In the genomic region with DNA sequence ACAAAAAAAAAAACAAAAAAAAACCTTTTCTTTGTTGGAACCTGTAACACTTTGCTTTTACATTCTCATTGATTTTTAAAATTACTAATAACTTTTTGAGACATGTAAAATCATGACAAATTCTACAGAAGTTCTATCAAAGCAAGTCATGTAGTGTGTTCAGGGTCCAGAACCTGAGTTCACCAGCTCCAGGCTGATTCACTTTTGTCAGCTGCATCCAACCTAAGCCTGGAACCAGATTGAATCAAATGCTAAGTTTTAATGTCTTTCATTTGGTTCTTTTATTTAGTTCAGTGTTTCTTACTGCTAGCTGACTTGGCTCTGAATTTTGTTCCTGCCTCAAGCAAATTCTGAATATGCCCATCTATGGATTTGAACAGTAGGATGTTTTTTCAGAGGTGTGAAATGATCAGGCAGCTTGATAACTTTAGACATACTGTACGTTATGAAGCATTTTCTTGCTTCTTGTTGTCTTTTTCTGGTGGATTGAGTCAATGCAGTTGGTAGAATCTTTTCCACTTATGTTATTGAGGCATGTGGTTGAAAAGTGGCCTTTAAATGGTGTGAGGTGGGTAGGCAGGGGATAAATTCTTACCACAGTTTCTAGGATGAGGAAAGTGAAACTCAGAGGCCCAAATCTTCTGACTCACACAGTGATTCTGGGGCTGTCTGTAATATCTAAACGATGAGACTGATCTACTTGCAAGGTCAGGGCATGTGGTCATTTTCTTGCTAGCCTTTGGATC, we compare ENCODE assay signal across 8 cellular contexts.
A peak's percentile ranks its signal among the peaks of the same experiment; 100 is the strongest.
DNase-seq lines count a peak whose midpoint lies in the region; ATAC-seq and TF ChIP-seq lines count a peak whose summit lies in the region.
"Not testable (repeated sequence)": the region's sequence is repeated elsewhere in the genome, so short reads cannot be mapped to it uniquely, and the experiment has no call there.

No MANE protein-coding gene starts in this region.

- H2AFZ ChIP-seq in PC-3 (ENCODE audit: low read length) = not testable (repeated sequence)

- not testable (repeated sequence) for H3K4me2 ChIP-seq in PC-3 (ENCODE audit: low read length)

- H3K27me3 ChIP-seq in PC-3 (ENCODE audit: low read length); left lung: not testable (repeated sequence)

- ATAC-seq in GM18511 (IDR thresholded peaks at IDR 0.05; ENCODE audit: unreplicated experiment) (peak; percentile 76), GM21390 (IDR thresholded peaks at IDR 0.05; ENCODE audit: unreplicated experiment) (peak; percentile 59), HG02642 (IDR thresholded peaks at IDR 0.05; ENCODE audit: poor library complexity, unreplicated experiment) (peak; percentile 76), HG03135 (IDR thresholded peaks at IDR 0.05; ENCODE audit: unreplicated experiment) (peak; percentile 70), PC-3 (peak; percentile 58), left lung (peak; percentile 58)
- ATAC-seq in activated naive CD8-positive, alpha-beta T cell treated with anti-CD3 and anti-CD28 coated beads, Interleukin-2, amount 10 ng/mL, durations not matched to agents 7 days and 5 days (ENCODE audit: low read depth) = peak; percentile 89
- peak; percentile 97 for ATAC-seq in stimulated activated naive CD8-positive, alpha-beta T cell treated with anti-CD3 and anti-CD28 coated beads, Interleukin-15, amount 100 ng/mL, for 72 hours

- H3K4me3 ChIP-seq in PC-3 (ENCODE audit: low read length); left lung: not testable (repeated sequence)

- not testable (repeated sequence) for H3K27ac Mint-ChIP-seq in activated naive CD8-positive, alpha-beta T cell treated with anti-CD3 and anti-CD28 coated beads, Interleukin-2, amount 10 ng/mL, durations not matched to agents 7 days and 5 days; stimulated activated naive CD8-positive, alpha-beta T cell treated with anti-CD3 and anti-CD28 coated beads, Interleukin-15, amount 100 ng/mL, for 72 hours

- H3K4me3 Mint-ChIP-seq in activated naive CD8-positive, alpha-beta T cell treated with anti-CD3 and anti-CD28 coated beads, Interleukin-2, amount 10 ng/mL, durations not matched to agents 7 days and 5 days; stimulated activated naive CD8-positive, alpha-beta T cell treated with anti-CD3 and anti-CD28 coated beads, Interleukin-15, amount 100 ng/mL, for 72 hours: not testable (repeated sequence)

- H4K20me1 ChIP-seq in PC-3 (ENCODE audit: low read length) = not testable (repeated sequence)

- not testable (repeated sequence) for H3K9me2 ChIP-seq in PC-3 (replicated peaks; ENCODE audit: low read length)

- H3K9me3 ChIP-seq in PC-3 (ENCODE audit: low read length); left lung: not testable (repeated sequence)

- not testable (repeated sequence) for H3F3A ChIP-seq in PC-3 (ENCODE audit: low read length, unreplicated experiment)

- not testable (repeated sequence) for DNase-seq in PC-3; activated naive CD8-positive, alpha-beta T cell treated with anti-CD3 and anti-CD28 coated beads, Interleukin-2, amount 10 ng/mL, durations not matched to agents 7 days and 5 days; left lung; stimulated activated naive CD8-positive, alpha-beta T cell treated with anti-CD3 and anti-CD28 coated beads, Interleukin-15, amount 100 ng/mL, for 72 hours

- not testable (repeated sequence) for H3K36me3 Mint-ChIP-seq in activated naive CD8-positive, alpha-beta T cell treated with anti-CD3 and anti-CD28 coated beads, Interleukin-2, amount 10 ng/mL, durations not matched to agents 7 days and 5 days

- POLR2A ChIA-PET in PC-3 (lab: Charles Lee; ENCODE audit: unreplicated experiment) = not testable (repeated sequence)
- POLR2A ChIA-PET in activated naive CD8-positive, alpha-beta T cell treated with anti-CD3 and anti-CD28 coated beads, Interleukin-2, amount 10 ng/mL, durations not matched to agents 7 days and 5 days (lab: Charles Lee) = interaction anchor here (0.7 kb wide), 1 partner anchor 164 kb away, joined by 3 read pairs; no protein-coding TSS in a partner anchor

- not testable (repeated sequence) for H3K9me3 Mint-ChIP-seq in activated naive CD8-positive, alpha-beta T cell treated with anti-CD3 and anti-CD28 coated beads, Interleukin-2, amount 10 ng/mL, durations not matched to agents 7 days and 5 days; stimulated activated naive CD8-positive, alpha-beta T cell treated with anti-CD3 and anti-CD28 coated beads, Interleukin-15, amount 100 ng/mL, for 72 hours

- BruUV-seq in PC-3 (replicated peaks; lab: Mats Ljungman, UMichigan) = not testable (repeated sequence)

- not testable (repeated sequence) for TF ChIP-seq CTCF in PC-3 (conservative IDR thresholded peaks at IDR 0.05; ENCODE audit: low read depth, low read length); left lung (IDR thresholded peaks at IDR 0.05)

- H3K4me1 ChIP-seq in PC-3 (ENCODE audit: insufficient read depth, low read length); left lung: not testable (repeated sequence)

- intact Hi-C loops in PC-3 (cut with micrococcal nuclease); left lung (cut with DNase I): not testable (repeated sequence)

- not testable (repeated sequence) for H3K27me3 Mint-ChIP-seq in activated naive CD8-positive, alpha-beta T cell treated with anti-CD3 and anti-CD28 coated beads, Interleukin-2, amount 10 ng/mL, durations not matched to agents 7 days and 5 days; stimulated activated naive CD8-positive, alpha-beta T cell treated with anti-CD3 and anti-CD28 coated beads, Interleukin-15, amount 100 ng/mL, for 72 hours

- CTCF ChIA-PET in PC-3 (lab: Charles Lee) = not testable (repeated sequence)

- not testable (repeated sequence) for H3K27ac ChIP-seq in PC-3 (ENCODE audit: low read length); left lung

- H3K36me3 ChIP-seq in PC-3 (ENCODE audit: low read depth, low read length); left lung: not testable (repeated sequence)

- H3K4me1 Mint-ChIP-seq in activated naive CD8-positive, alpha-beta T cell treated with anti-CD3 and anti-CD28 coated beads, Interleukin-2, amount 10 ng/mL, durations not matched to agents 7 days and 5 days = not testable (repeated sequence)
- peaks cover 19% of the 10 kb centered on the region for H3K4me1 Mint-ChIP-seq in stimulated activated naive CD8-positive, alpha-beta T cell treated with anti-CD3 and anti-CD28 coated beads, Interleukin-15, amount 100 ng/mL, for 72 hours

- H3K79me2 ChIP-seq in PC-3 (ENCODE audit: low read length) = not testable (repeated sequence)

- H3K9ac ChIP-seq in PC-3 (ENCODE audit: low read length) = not testable (repeated sequence)
